ENCODE assay signal across 8 cellular contexts in the genomic region with DNA sequence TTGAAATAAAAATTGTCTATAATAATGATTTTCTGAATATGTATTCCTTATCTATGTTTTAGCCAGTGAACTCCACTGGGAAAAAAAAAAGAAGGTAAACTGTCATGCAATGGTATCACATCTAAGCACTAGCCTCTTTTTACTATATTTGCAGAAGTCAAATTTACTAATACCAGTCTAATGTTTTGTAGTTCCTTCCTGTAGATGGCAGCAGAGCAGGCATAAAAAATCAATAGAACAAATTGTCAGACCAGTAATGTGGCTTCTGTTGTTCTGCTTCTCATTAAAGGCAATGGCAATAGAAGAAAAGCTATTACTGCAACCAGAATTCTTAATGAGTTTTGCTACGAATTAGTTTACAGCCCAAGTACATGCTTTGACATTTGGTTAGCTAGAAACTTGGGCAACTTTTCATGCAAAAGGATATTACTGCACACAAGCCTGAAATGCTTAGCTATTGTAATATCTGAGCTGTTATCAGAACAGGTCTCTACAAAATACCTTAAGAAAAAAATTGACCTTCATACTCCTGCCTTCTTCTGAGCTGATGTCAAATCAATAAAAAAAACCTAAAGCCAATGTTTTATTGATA.
DNase-seq lines count a peak whose midpoint lies in the region; ATAC-seq, FAIRE-seq and TF ChIP-seq lines count a peak whose summit lies in the region.

No MANE protein-coding gene starts in this region.

- ATAC-seq in HG02678 (IDR thresholded peaks at IDR 0.05; ENCODE audit: unreplicated experiment) (peak; percentile 61), pancreas (peak in 3 of 4 donors; percentile 66 to 78 (median 77)), aorta (ENCODE audit: low FRiP score) (no peak)

- intact Hi-C loops in pancreas (cut with DNase I) = no loop called here
- intact Hi-C loops in aorta (cut with DNase I) = no loop called here
- intact Hi-C loops in CD14-positive monocyte (cut with micrococcal nuclease) = no loop called here

- no peak overlapping the region for H3K27ac ChIP-seq in pancreas
- H3K27ac ChIP-seq in aorta (ENCODE audit: low read depth in 1 of 2, low read length in 2 of 2) = no peak overlapping the region

- no peak overlapping the region for H3K4me3 Mint-ChIP-seq in CD14-positive monocyte

- peaks cover 0 to 7% (median 4%) of the 10 kb centered on the region in 7 donors for H3K9me3 Mint-ChIP-seq in CD14-positive monocyte

- no peaks in the 10 kb centered on the region for H3K36me3 Mint-ChIP-seq in CD14-positive monocyte

- WGBS in pancreas, 2 donors = 3% methylated on average over 1 of the region's 1 CpG
- WGBS in aorta, 2 donors = 23 to 25% methylated on average over 1 of the region's 1 CpG

- TF ChIP-seq CTCF in GM12873 (IDR thresholded peaks at IDR 0.05; ENCODE audit: insufficient read depth, low read depth, low read length, missing control alignments) (peak; percentile 51), pancreas (IDR thresholded peaks at IDR 0.05) (peak; percentile 11 to 40 (median 28)), CD14-positive monocyte (IDR thresholded peaks at IDR 0.05) (no peak)

- H3K27me3 Mint-ChIP-seq in CD14-positive monocyte (ENCODE audit: low read depth in 3 of 3) = no peaks in the 10 kb centered on the region

- FAIRE-seq in pancreas (lab: Jason Lieb, UNC) = no peak

- H3K36me3 ChIP-seq in pancreas = no peaks in the 10 kb centered on the region
- H3K36me3 ChIP-seq in aorta (ENCODE audit: control insufficient read depth in 1 of 2, insufficient read depth in 2 of 2, low read length in 1 of 2) = no peaks in the 10 kb centered on the region

- no peak overlapping the region for H3K27ac Mint-ChIP-seq in CD14-positive monocyte

- H3K27me3 ChIP-seq in pancreas (no peaks in the 10 kb centered on the region), aorta (ENCODE audit: control insufficient read depth in 1 of 2, insufficient read depth in 2 of 2, low read length in 1 of 2) (no peaks in the 10 kb centered on the region)

- H3K9me3 ChIP-seq in pancreas = no peaks in the 10 kb centered on the region
- H3K9me3 ChIP-seq in aorta (ENCODE audit: control insufficient read depth, low read length) = peaks cover 2% of the 10 kb centered on the region

- no peaks in the 10 kb centered on the region for H3K4me1 ChIP-seq in pancreas
- no peaks in the 10 kb centered on the region for H3K4me1 ChIP-seq in aorta (ENCODE audit: control insufficient read depth in 1 of 2, insufficient read depth in 2 of 2, low read length in 2 of 2)

- peak; percentile 1 for DNase-seq in NCI-H446 treated with DMSO at 0.1 percent for 48 hours (lab: John Stamatoyannopoulos, UW)
- peak; percentile 53 for DNase-seq in cerebellar cortex (ENCODE audit: low spot score)
- DNase-seq in pancreas = no peak
- DNase-seq in aorta = no peak
- DNase-seq in mesenteric fat pad (ENCODE audit: low spot score) = no peak
- no peak for DNase-seq in CD14-positive monocyte (ENCODE audit: low spot score)

- no peaks in the 10 kb centered on the region for H3K4me1 Mint-ChIP-seq in CD14-positive monocyte

- H3K4me3 ChIP-seq in pancreas (no peak overlapping the region), aorta (ENCODE audit: low read length in 2 of 2) (no peak overlapping the region)

Comparison
In these comparisons a context has a peak if more than half of its experiments do, and no peak if none do; other contexts are left out.
1. DNase-seq: peak in NCI-H446 treated with DMSO at 0.1 percent for 48 hours (single experiment) and cerebellar cortex (single experiment); none in pancreas (0 of 6), aorta (0 of 2), mesenteric fat pad (single experiment) and CD14-positive monocyte (single experiment).